22 cellular contexts compared by ENCODE assay signal in genomic region chr11:125378596-125378995, GRCh38.
DNase-seq lines count a peak whose midpoint lies in the region; ATAC-seq and TF ChIP-seq lines count a peak whose summit lies in the region.
"Had no signal": no experiment of that assay in that cellular context is flagged by ENCODE, and none has a peak within 500 bp of the region (broad histone marks: within the 10 kb centered on the region; RNA-seq: fewer than 3 reads in every experiment).

No MANE protein-coding gene starts in this region.

- H3K27ac Mint-ChIP-seq in nephron, result peak overlapping the region in 2 of 3 experiments; percentile 69 to 76
- H3K27ac Mint-ChIP-seq in activated T-helper 17 cell treated with anti-CD3 and anti-CD28 coated beads, Interleukin-2, amount 50 U/mL, for 72 hours, result no peak overlapping the region
- H3K27ac Mint-ChIP-seq: CD4-positive, alpha-beta T cell had no signal

- TF ChIP-seq CTCF in nephron (IDR thresholded peaks at IDR 0.05; ENCODE audit: unreplicated experiment in 3 of 3) (no peak), psoas muscle (IDR thresholded peaks at IDR 0.05) (no peak), upper lobe of right lung (IDR thresholded peaks at IDR 0.05) (no peak), GM10248 (IDR thresholded peaks at IDR 0.05; ENCODE audit: control extremely low read depth, extremely low read depth, low read depth, missing control alignments) (no peak)

- H3K9me3 Mint-ChIP-seq in nephron, result no peaks in the 10 kb centered on the region
- no peaks in the 10 kb centered on the region for H3K9me3 Mint-ChIP-seq in activated T-helper 17 cell treated with anti-CD3 and anti-CD28 coated beads, Interleukin-2, amount 50 U/mL, for 72 hours
- H3K9me3 Mint-ChIP-seq: CD4-positive, alpha-beta T cell had no signal

- no peak overlapping the region for H3K4me3 Mint-ChIP-seq in nephron
- H3K4me3 Mint-ChIP-seq in activated T-helper 17 cell treated with anti-CD3 and anti-CD28 coated beads, Interleukin-2, amount 50 U/mL, for 72 hours, result no peak overlapping the region
- H3K4me3 Mint-ChIP-seq: CD4-positive, alpha-beta T cell had no signal

- H3K4me1 ChIP-seq in psoas muscle (peaks cover 57% of the 10 kb centered on the region), upper lobe of right lung (peaks cover 22% of the 10 kb centered on the region)
- H3K4me1 ChIP-seq: HAP-1 had no signal

- CTCF ChIA-PET in GM10248 (lab: Yijun Ruan, JAX), result no interaction called here

- peaks cover 88% of the 10 kb centered on the region for H3K4me1 Mint-ChIP-seq in nephron
- H3K4me1 Mint-ChIP-seq in activated T-helper 17 cell treated with anti-CD3 and anti-CD28 coated beads, Interleukin-2, amount 50 U/mL, for 72 hours, result no peaks in the 10 kb centered on the region

- ATAC-seq in psoas muscle (no peak), upper lobe of right lung (no peak)
- no peak for ATAC-seq in activated T-helper 17 cell treated with anti-CD3 and anti-CD28 coated beads, Interleukin-2, amount 50 U/mL, for 72 hours (replicated peaks)

- peaks cover 5% of the 10 kb centered on the region for H3K36me3 Mint-ChIP-seq in nephron (ENCODE audit: low read depth)
- H3K36me3 Mint-ChIP-seq in activated T-helper 17 cell treated with anti-CD3 and anti-CD28 coated beads, Interleukin-2, amount 50 U/mL, for 72 hours (ENCODE audit: low read depth), result no peaks in the 10 kb centered on the region

- no peaks in the 10 kb centered on the region for H3K36me3 ChIP-seq in psoas muscle (ENCODE audit: insufficient read depth in 1 of 2, low read depth in 1 of 2)
- H3K36me3 ChIP-seq in upper lobe of right lung, result no peaks in the 10 kb centered on the region
- H3K36me3 ChIP-seq: HAP-1 had no signal

- H3K27ac ChIP-seq in psoas muscle (peak overlapping the region; percentile 55), upper lobe of right lung (peak overlapping the region; percentile 4)
- H3K27ac ChIP-seq: GM23248, PC-9 had no signal

- peaks cover 7% of the 10 kb centered on the region for H3K27me3 Mint-ChIP-seq in nephron (ENCODE audit: low read depth)
- H3K27me3 Mint-ChIP-seq in activated T-helper 17 cell treated with anti-CD3 and anti-CD28 coated beads, Interleukin-2, amount 50 U/mL, for 72 hours, result peaks cover 44% of the 10 kb centered on the region

- POLR2A ChIA-PET in GM10248 (lab: Yijun Ruan, JAX), result no interaction called here

- H3K4me3 ChIP-seq in psoas muscle (no peak overlapping the region), upper lobe of right lung (no peak overlapping the region)
- H3K4me3 ChIP-seq: GM23248, HAP-1, PC-9 had no signal

- H3K27me3 ChIP-seq in psoas muscle (ENCODE audit: insufficient read depth in 3 of 3, low read length in 2 of 3) (no peaks in the 10 kb centered on the region), upper lobe of right lung (peaks cover 4% of the 10 kb centered on the region)

- peak; percentile 10 for DNase-seq in cerebellar cortex (ENCODE audit: low spot score)
- no peak for DNase-seq in psoas muscle
- no peak for DNase-seq in upper lobe of right lung
- no peak for DNase-seq in GM10248 (ENCODE audit: extremely low spot score)
- no peak for DNase-seq in DMS79 (lab: John Stamatoyannopoulos, UW)
- DNase-seq: CD4-positive, alpha-beta T cell; COR-L47; DND-41; GM23248; MM.1S; NCI-H1092; NCI-H1436; NCI-H1930; NCI-H226; NCI-H510A treated with DMSO at 0.1 percent for 48 hours; NCI-H748 treated with DMSO at 0.1 percent for 48 hours; PC-9; RPMI8226; SHP77 had no signal

- H3K9me3 ChIP-seq in psoas muscle (no peaks in the 10 kb centered on the region), upper lobe of right lung (no peaks in the 10 kb centered on the region)
- H3K9me3 ChIP-seq: HAP-1 had no signal

- intact Hi-C loops in psoas muscle (cut with DNase I) (loop anchor here in 1 of 2 donors (2.0 kb wide), 1 partner anchor 26 kb away; no protein-coding TSS in a partner anchor), upper lobe of right lung (cut with DNase I) (no loop called here)

- 86 to 90% (median 87%) methylated on average over 4 of the region's 4 CpGs for WGBS in psoas muscle, 3 donors
